Comparison of ENCODE assay signal across 28 cellular contexts in genomic region chr2:76175295-76175694, GRCh38.
"Had no signal": no experiment of that assay in that cellular context is flagged by ENCODE, and none has a peak within 500 bp of the region (broad histone marks: within the 10 kb centered on the region; RNA-seq: fewer than 3 reads in every experiment).

No MANE protein-coding gene starts in this region.

- H3K9me3 ChIP-seq: colonic mucosa, gastrocnemius medialis had no signal

- ATAC-seq: effector memory CD8-positive, alpha-beta T cell; esophagus mucosa; foreskin keratinocyte; gastrocnemius medialis; gastroesophageal sphincter; heart left ventricle; heart right ventricle had no signal

- H3K27me3 ChIP-seq: colonic mucosa, dorsolateral prefrontal cortex, esophagus muscularis mucosa, esophagus squamous epithelium, foreskin keratinocyte, gastrocnemius medialis, gastroesophageal sphincter, heart left ventricle, heart right ventricle had no signal

- H3K4me3 ChIP-seq: colonic mucosa, coronary artery, dorsolateral prefrontal cortex, esophagus muscularis mucosa, esophagus squamous epithelium, gastrocnemius medialis, gastroesophageal sphincter, heart left ventricle, heart right ventricle had no signal

- FAIRE-seq: colon, endometrium, endothelial cell of umbilical vein, frontal cortex had no signal

- DNase-seq: colonic mucosa; cortex of kidney; dermis blood vessel endothelial cell; dorsolateral prefrontal cortex; effector CD4-positive, alpha-beta T cell; effector CD8-positive, alpha-beta T cell; effector memory CD4-positive, alpha-beta T cell; effector memory CD8-positive, alpha-beta T cell; endodermal cell; erythroblast; esophagus squamous epithelium; foreskin fibroblast; foreskin keratinocyte; foreskin melanocyte; gastrocnemius medialis; glutamatergic neuron; head of caudate nucleus; heart left ventricle; heart right ventricle had no signal

- H3K4me1 ChIP-seq: colonic mucosa, esophagus muscularis mucosa, esophagus squamous epithelium, foreskin keratinocyte, gastrocnemius medialis, gastroesophageal sphincter, heart left ventricle, heart right ventricle had no signal

- H3K27ac ChIP-seq: colonic mucosa, coronary artery, dorsolateral prefrontal cortex, epithelial cell of prostate, esophagus muscularis mucosa, esophagus squamous epithelium, foreskin keratinocyte, gastrocnemius medialis, gastroesophageal sphincter, heart left ventricle, heart right ventricle had no signal

- H3K36me3 ChIP-seq: colonic mucosa, esophagus muscularis mucosa, esophagus squamous epithelium, gastrocnemius medialis, gastroesophageal sphincter, heart left ventricle, heart right ventricle had no signal
